ENCODE assay signal across 11 cellular contexts in the genomic region with DNA sequence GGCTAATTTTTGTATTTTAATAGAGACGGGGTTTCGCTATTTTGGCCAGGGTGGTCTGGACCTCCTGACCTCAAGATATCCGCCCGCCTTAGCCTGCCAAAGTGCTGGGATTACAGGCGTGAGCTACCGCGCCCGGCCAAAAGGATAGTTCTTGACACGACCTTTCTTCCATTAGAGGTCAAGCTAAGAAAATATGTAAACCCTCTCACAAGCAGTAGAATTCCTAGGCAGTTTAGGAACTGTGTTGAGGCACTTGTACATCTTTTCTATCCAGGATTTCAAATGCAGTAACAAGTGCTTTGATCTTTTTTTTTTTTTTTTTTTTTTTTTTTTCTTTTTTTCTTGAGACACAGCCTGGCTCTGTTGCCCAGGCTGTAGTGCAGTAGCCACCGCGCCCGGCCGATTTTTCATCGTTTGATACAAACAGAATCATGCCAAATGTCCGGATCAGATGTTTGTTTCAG. TPM values are rescaled to one million over a fixed set of nuclear protein-coding genes. Genes with fewer than 3 reads are reported as not detected.
DNase-seq lines count a peak whose midpoint lies in the region; ATAC-seq, FAIRE-seq and TF ChIP-seq lines count a peak whose summit lies in the region.
"Had no signal": no experiment of that assay in that cellular context is flagged by ENCODE, and none has a peak within 500 bp of the region (broad histone marks: within the 10 kb centered on the region; RNA-seq: fewer than 3 reads in every experiment).

No MANE protein-coding gene starts in this region.

- no peak for ATAC-seq in right cardiac atrium
- no peak for ATAC-seq in left cardiac atrium
- no peak for ATAC-seq in lower lobe of right lung

- no peaks in the 10 kb centered on the region for H3K9me3 Mint-ChIP-seq in activated CD4-positive, alpha-beta memory T cell treated with anti-CD3 and anti-CD28 coated beads for 36 hours

- H3K4me1 ChIP-seq in right cardiac atrium (ENCODE audit: control insufficient read depth, insufficient read depth, low read length) = peaks cover 5% of the 10 kb centered on the region
- peaks cover 49% of the 10 kb centered on the region for H3K4me1 ChIP-seq in lower lobe of right lung
- peaks cover 8 to 33% (median 24%) of the 10 kb centered on the region in 4 donors for H3K4me1 ChIP-seq in transverse colon

- TF ChIP-seq POLR2A in transverse colon (IDR thresholded peaks at IDR 0.05) = no peak

- POLR2A ChIA-PET in activated CD4-positive, alpha-beta memory T cell treated with anti-CD3 and anti-CD28 coated beads for 36 hours (lab: Charles Lee) = interaction anchor here (7.2 kb wide), 1 partner anchor 13 kb away, joined by 126 read pairs; the partner anchor contains the start of gene RPS15A

- H3K27ac Mint-ChIP-seq in activated CD4-positive, alpha-beta memory T cell treated with anti-CD3 and anti-CD28 coated beads for 36 hours = no peak overlapping the region

- H3K27me3 Mint-ChIP-seq in activated CD4-positive, alpha-beta memory T cell treated with anti-CD3 and anti-CD28 coated beads for 36 hours = peaks cover 2% of the 10 kb centered on the region

- 91% methylated on average over 15 of the region's 15 CpGs for WGBS in right cardiac atrium
- 87 to 96% methylated on average over 9 to 15 of the region's 15 CpGs for WGBS in transverse colon (ENCODE audit: low coverage in 1 of 2), 2 donors

- peaks cover 29% of the 10 kb centered on the region for H3K36me3 Mint-ChIP-seq in activated CD4-positive, alpha-beta memory T cell treated with anti-CD3 and anti-CD28 coated beads for 36 hours

- intact Hi-C loops in right cardiac atrium (cut with DNase I) (loop anchor here in 1 of 4 donors (10.0 kb wide), 1 partner anchor 262 kb away; the partner anchor contains the start of gene COQ7), left cardiac atrium (cut with DNase I) (loop anchor here in 1 of 2 donors (10.0 kb wide), 1 partner anchor 162 kb away; no protein-coding TSS in a partner anchor), lower lobe of right lung (cut with DNase I) (no loop called here), transverse colon (cut with DNase I; ENCODE audit: low total_unique reads) (no loop called here)
- intact Hi-C loops in activated CD4-positive, alpha-beta memory T cell treated with anti-CD3 and anti-CD28 coated beads for 36 hours (cut with micrococcal nuclease) = loop anchor here (5.0 kb wide), 2 partner anchors 35 to 720 kb away; partner anchors contain the start of genes CCP110 and GDE1

- no peak for FAIRE-seq in urothelium cell line (lab: Jason Lieb, UNC)
- FAIRE-seq: GM12892 had no signal

- no peak for TF ChIP-seq EP300 in transverse colon (IDR thresholded peaks at IDR 0.05; ENCODE audit: low read depth)

- TF ChIP-seq CTCF in lower lobe of right lung (IDR thresholded peaks at IDR 0.05) = no peak
- TF ChIP-seq CTCF in transverse colon (IDR thresholded peaks at IDR 0.05) = no peak

- peak overlapping the region; percentile 23 for H3K27ac ChIP-seq in right cardiac atrium (ENCODE audit: low read length)
- no peak overlapping the region for H3K27ac ChIP-seq in lower lobe of right lung
- H3K27ac ChIP-seq in transverse colon = peak overlapping the region in 3 of 4 donors; percentile 91 to 96 (median 94)

- peak in 1 of 3 donors; percentile 59 for DNase-seq in right cardiac atrium
- no peak for DNase-seq in left cardiac atrium
- no peak for DNase-seq in activated CD4-positive, alpha-beta memory T cell treated with anti-CD3 and anti-CD28 coated beads for 36 hours
- DNase-seq in lower lobe of right lung = no peak
- no peak for DNase-seq in transverse colon
- DNase-seq in COLO668 (lab: John Stamatoyannopoulos, UW; ENCODE audit: unreplicated experiment) = no peak
- DNase-seq in urothelium cell line (ENCODE audit: low spot score) = no peak
- DNase-seq in DMS 273 treated with DMSO at 0.1 percent for 48 hours (lab: John Stamatoyannopoulos, UW) = no peak
- DNase-seq: NCI-H2081, SHP77 treated with DMSO at 0.1 percent for 48 hours had no signal

- H3K27me3 ChIP-seq in right cardiac atrium (ENCODE audit: control insufficient read depth, insufficient read depth) = no peaks in the 10 kb centered on the region
- H3K27me3 ChIP-seq in lower lobe of right lung (ENCODE audit: low read depth) = no peaks in the 10 kb centered on the region
- H3K27me3 ChIP-seq in transverse colon = no peaks in the 10 kb centered on the region

- H3K4me3 Mint-ChIP-seq in activated CD4-positive, alpha-beta memory T cell treated with anti-CD3 and anti-CD28 coated beads for 36 hours = peak overlapping the region; percentile 98

- H3K9me3 ChIP-seq in right cardiac atrium (ENCODE audit: control insufficient read depth, low read length) = no peaks in the 10 kb centered on the region
- H3K9me3 ChIP-seq in lower lobe of right lung = no peaks in the 10 kb centered on the region
- no peaks in the 10 kb centered on the region for H3K9me3 ChIP-seq in transverse colon

- H3K4me3 ChIP-seq in right cardiac atrium (ENCODE audit: low read length) (no peak overlapping the region), lower lobe of right lung (peak overlapping the region; percentile 94), transverse colon (no peak overlapping the region)

- H3K4me1 Mint-ChIP-seq in activated CD4-positive, alpha-beta memory T cell treated with anti-CD3 and anti-CD28 coated beads for 36 hours (ENCODE audit: low read depth) = peaks cover 52% of the 10 kb centered on the region

- CTCF ChIA-PET in activated CD4-positive, alpha-beta memory T cell treated with anti-CD3 and anti-CD28 coated beads for 36 hours (lab: Charles Lee) = interaction anchor here (0.6 to 4.6 kb wide), 9 partner anchors 14 to 166 kb away, joined by 3 to 90 read pairs (median 10); partner anchors contain the start of gene RPS15A

- H3K36me3 ChIP-seq in lower lobe of right lung = peaks cover 16% of the 10 kb centered on the region
- peaks cover 0 to 10% (median 0%) of the 10 kb centered on the region in 4 donors for H3K36me3 ChIP-seq in transverse colon

- in situ Hi-C loops in transverse colon (cut with MboI; ENCODE audit: low pct_ligation_motif_present in 1 of 4, low pct_unique_long_range_greater_than_20kb in 1 of 4, low sequenced_read_pairs in 3 of 4) = loop anchor here in 2 of 4 donors (25.0 kb wide), 2 partner anchors 110 to 160 kb away; no protein-coding TSS in a partner anchor

RNA-seq across cellular contexts. Expression of gene ARL6IP1, which starts 1.4 kb away (rescaled TPM):
- total RNA-seq in right cardiac atrium = 10 to 100 TPM; 25.5 to 37.9 (median 26.9) TPM
- 32.5 TPM for polyA plus RNA-seq in right cardiac atrium
- 10 to 100 TPM; 37.0 to 39.8 TPM for total RNA-seq in left cardiac atrium
- total RNA-seq in activated CD4-positive, alpha-beta memory T cell treated with anti-CD3 and anti-CD28 coated beads for 36 hours = 100 to 1,000 TPM; 110 to 125 TPM
- 130 TPM for total RNA-seq in lower lobe of right lung
- total RNA-seq in transverse colon = 100 to 1,000 TPM in 3 of 4 donors, 10 to 100 TPM in 1; 73.0 to 232 (median 175) TPM

RNA-seq across cellular contexts. Expression of gene RPS15A, which starts 12.7 kb away (rescaled TPM):
- total RNA-seq in right cardiac atrium (100 to 1,000 TPM; 733 to 867 (median 818) TPM), left cardiac atrium (100 to 1,000 TPM; 749 to 791 TPM), lower lobe of right lung (1,084 TPM), transverse colon (1,000 to 10,000 TPM in 3 of 4 donors, 100 to 1,000 TPM in 1; 885 to 1,418 (median 1,010) TPM)
- polyA plus RNA-seq in right cardiac atrium = 2,243 TPM
- total RNA-seq in activated CD4-positive, alpha-beta memory T cell treated with anti-CD3 and anti-CD28 coated beads for 36 hours = 1,000 to 10,000 TPM; 2,060 to 2,087 TPM
